ENCODE assay signal across 10 cellular contexts in genomic region chr12:113242018-113242418, GRCh38. TPM values are rescaled to one million over a fixed set of nuclear protein-coding genes. Genes with fewer than 3 reads are reported as not detected.
DNase-seq lines count a peak whose midpoint lies in the region; ATAC-seq, FAIRE-seq and TF ChIP-seq lines count a peak whose summit lies in the region.
"Had no signal": no experiment of that assay in that cellular context is flagged by ENCODE, and none has a peak within 500 bp of the region (broad histone marks: within the 10 kb centered on the region; RNA-seq: fewer than 3 reads in every experiment).

No MANE protein-coding gene starts in this region.

- peaks cover 0 to 95% (median 32%) of the 10 kb centered on the region in 4 donors for H3K4me1 ChIP-seq in Peyer's patch
- H3K4me1 ChIP-seq in gastroesophageal sphincter = peaks cover 4 to 98% (median 33%) of the 10 kb centered on the region in 3 donors
- H3K4me1 ChIP-seq in small intestine (ENCODE audit: control insufficient read depth in 2 of 2, insufficient read depth in 1 of 2, low read depth in 1 of 2, low read length in 1 of 2) = peaks cover 22 to 27% of the 10 kb centered on the region in 2 donors

- WGBS in gastroesophageal sphincter (ENCODE audit: low coverage in 1 of 2), 2 donors = 87 to 92% methylated on average over 10 to 11 of the region's 11 CpGs
- whole genome bisulfite sequencing in small intestine, 3 donors = 21 to 62% (median 49%) methylated on average over 11 of the region's 11 CpGs

- CTCF ChIA-PET in activated CD8-positive, alpha-beta memory T cell treated with anti-CD3 and anti-CD28 coated beads, Interleukin-2, amount 10 ng/mL, durations not matched to agents 7 days and 5 days (lab: Charles Lee) = no interaction called here

- FAIRE-seq in small intestine (lab: Jason Lieb, UNC) = no peak

- peaks cover 3% of the 10 kb centered on the region for H3K36me3 Mint-ChIP-seq in activated CD8-positive, alpha-beta memory T cell treated with anti-CD3 and anti-CD28 coated beads, Interleukin-2, amount 10 ng/mL, durations not matched to agents 7 days and 5 days

- H3K27me3 Mint-ChIP-seq in activated CD8-positive, alpha-beta memory T cell treated with anti-CD3 and anti-CD28 coated beads, Interleukin-2, amount 10 ng/mL, durations not matched to agents 7 days and 5 days = no peaks in the 10 kb centered on the region

- H3K9me3 ChIP-seq in Peyer's patch (no peaks in the 10 kb centered on the region), gastroesophageal sphincter (no peaks in the 10 kb centered on the region), small intestine (ENCODE audit: control insufficient read depth, low read depth) (no peaks in the 10 kb centered on the region)

- no peak overlapping the region for H3K4me3 Mint-ChIP-seq in activated CD8-positive, alpha-beta memory T cell treated with anti-CD3 and anti-CD28 coated beads, Interleukin-2, amount 10 ng/mL, durations not matched to agents 7 days and 5 days

- no peak for TF ChIP-seq CTCF in Peyer's patch (IDR thresholded peaks at IDR 0.05)
- TF ChIP-seq CTCF in gastroesophageal sphincter (IDR thresholded peaks at IDR 0.05) = no peak

- TF ChIP-seq POLR2A in Peyer's patch (IDR thresholded peaks at IDR 0.05) (no peak), gastroesophageal sphincter (IDR thresholded peaks at IDR 0.05) (no peak)

- no peaks in the 10 kb centered on the region for H3K9me3 Mint-ChIP-seq in activated CD8-positive, alpha-beta memory T cell treated with anti-CD3 and anti-CD28 coated beads, Interleukin-2, amount 10 ng/mL, durations not matched to agents 7 days and 5 days (ENCODE audit: low read depth)

- DNase-seq in GM04503 (ENCODE audit: low read depth) (peak; percentile 70), Peyer's patch (peak in 2 of 3 donors; percentile 54 to 61), small intestine (no peak), epidermal melanocyte (ENCODE audit: insufficient read length, low spot score) (no peak)
- DNase-seq in activated CD8-positive, alpha-beta memory T cell treated with anti-CD3 and anti-CD28 coated beads, Interleukin-2, amount 10 ng/mL, durations not matched to agents 7 days and 5 days = no peak
- no peak for DNase-seq in activated CD8-positive, alpha-beta memory T cell treated with anti-CD3 and anti-CD28 coated beads, Interleukin-2, amount 50 U/mL, for 48 hours
- DNase-seq: stimulated activated CD4-positive, alpha-beta T cell treated with anti-CD3 and anti-CD28 coated beads, Interleukin-1b, Interleukin-23, amount 100 ng/mL, for 48 hours had no signal

- H3K4me1 Mint-ChIP-seq in activated CD8-positive, alpha-beta memory T cell treated with anti-CD3 and anti-CD28 coated beads, Interleukin-2, amount 10 ng/mL, durations not matched to agents 7 days and 5 days = no peaks in the 10 kb centered on the region

- ATAC-seq in gastroesophageal sphincter (no peak), GM18502 (IDR thresholded peaks at IDR 0.05; ENCODE audit: poor library complexity, unreplicated experiment) (no peak)
- ATAC-seq in activated CD8-positive, alpha-beta memory T cell treated with anti-CD3 and anti-CD28 coated beads, Interleukin-2, amount 10 ng/mL, durations not matched to agents 7 days and 5 days = no peak
- ATAC-seq: activated CD4-positive, CD25-positive, alpha-beta regulatory T cell treated with anti-CD3 and anti-CD28 coated beads, Interleukin-2, amount 50 U/mL, for 24 hours had no signal

- no peak for TF ChIP-seq EP300 in gastroesophageal sphincter (IDR thresholded peaks at IDR 0.05)

- H3K27me3 ChIP-seq in Peyer's patch = no peaks in the 10 kb centered on the region
- H3K27me3 ChIP-seq in gastroesophageal sphincter = no peaks in the 10 kb centered on the region
- H3K27me3 ChIP-seq in small intestine (ENCODE audit: control insufficient read depth in 2 of 2, insufficient read depth in 2 of 2, low read length in 2 of 2) = no peaks in the 10 kb centered on the region

- no peak overlapping the region for H3K4me3 ChIP-seq in Peyer's patch
- no peak overlapping the region for H3K4me3 ChIP-seq in gastroesophageal sphincter
- H3K4me3 ChIP-seq in small intestine (ENCODE audit: low read depth in 1 of 2, low read length in 2 of 2) = no peak overlapping the region

- H3K36me3 ChIP-seq in Peyer's patch (peaks cover 0 to 5% (median 0%) of the 10 kb centered on the region in 3 donors), gastroesophageal sphincter (peaks cover 0 to 40% of the 10 kb centered on the region in 2 donors), small intestine (ENCODE audit: control insufficient read depth in 2 of 2, insufficient read depth in 2 of 2, low read length in 2 of 2) (peaks cover 0 to 3% of the 10 kb centered on the region in 2 donors)

- no peak overlapping the region for H3K27ac Mint-ChIP-seq in activated CD8-positive, alpha-beta memory T cell treated with anti-CD3 and anti-CD28 coated beads, Interleukin-2, amount 10 ng/mL, durations not matched to agents 7 days and 5 days

- H3K27ac ChIP-seq in Peyer's patch (peak overlapping the region in 3 of 4 donors; percentile 70 to 94 (median 93)), gastroesophageal sphincter (peak overlapping the region in 3 of 4 donors; percentile 22 to 38 (median 26)), small intestine (ENCODE audit: low read depth in 1 of 2, low read length in 1 of 2) (peak overlapping the region; percentile 84 to 94)

RNA-seq across cellular contexts. Expression of gene TPCN1, which starts 20.8 kb away (rescaled TPM):
- total RNA-seq in Peyer's patch (100 to 1,000 TPM in 3 of 4 donors, 10 to 100 TPM in 1; 66.7 to 199 (median 112) TPM), gastroesophageal sphincter (10 to 100 TPM; 24.0 to 47.0 (median 37.3) TPM)
- 10 to 100 TPM; 12.2 to 40.0 (median 28.7) TPM for polyA plus RNA-seq in small intestine
- total RNA-seq in activated CD8-positive, alpha-beta memory T cell treated with anti-CD3 and anti-CD28 coated beads, Interleukin-2, amount 10 ng/mL, durations not matched to agents 7 days and 5 days = 10 to 100 TPM; 21.4 to 23.3 TPM

RNA-seq across cellular contexts. Expression of gene RITA1, which starts 56.5 kb away (rescaled TPM):
- total RNA-seq in Peyer's patch (10 to 100 TPM in 3 of 4 donors, 1 to 10 TPM in 1; 5.0 to 36.6 (median 33.4) TPM), gastroesophageal sphincter (10 to 100 TPM; 12.3 to 22.8 (median 16.6) TPM)
- 10 to 100 TPM; 18.8 to 31.5 (median 20.5) TPM for polyA plus RNA-seq in small intestine
- total RNA-seq in activated CD8-positive, alpha-beta memory T cell treated with anti-CD3 and anti-CD28 coated beads, Interleukin-2, amount 10 ng/mL, durations not matched to agents 7 days and 5 days = 10 to 100 TPM; 23.1 to 29.6 TPM

RNA-seq across cellular contexts. Expression of gene DDX54, which starts 56.7 kb away (rescaled TPM):
- total RNA-seq in Peyer's patch (100 to 1,000 TPM in 1 of 4 donors, 10 to 100 TPM in 3; 62.0 to 126 (median 66.5) TPM), gastroesophageal sphincter (10 to 100 TPM; 38.0 to 60.4 (median 53.3) TPM)
- polyA plus RNA-seq in small intestine = 10 to 100 TPM; 34.9 to 75.6 (median 49.4) TPM
- total RNA-seq in activated CD8-positive, alpha-beta memory T cell treated with anti-CD3 and anti-CD28 coated beads, Interleukin-2, amount 10 ng/mL, durations not matched to agents 7 days and 5 days = 10 to 100 TPM; 71.5 to 99.0 TPM

Comparison
In these comparisons a context has a peak if more than half of its experiments do, and no peak if none do; other contexts are left out.
1. DNase-seq: peak in GM04503 (single experiment) and Peyer's patch (2 of 3); none in small intestine (single experiment), activated CD8-positive, alpha-beta memory T cell treated with anti-CD3 and anti-CD28 coated beads, Interleukin-2, amount 10 ng/mL, durations not matched to agents 7 days and 5 days (single experiment), epidermal melanocyte (single experiment) and activated CD8-positive, alpha-beta memory T cell treated with anti-CD3 and anti-CD28 coated beads, Interleukin-2, amount 50 U/mL, for 48 hours (single experiment).
2. H3K27ac ChIP-seq: peak in every context shown above with its lines; median percentile 93 in Peyer's patch; 89 in small intestine; 26 in gastroesophageal sphincter.